Comparison of ENCODE assay signal across 22 cellular contexts in the genomic region with DNA sequence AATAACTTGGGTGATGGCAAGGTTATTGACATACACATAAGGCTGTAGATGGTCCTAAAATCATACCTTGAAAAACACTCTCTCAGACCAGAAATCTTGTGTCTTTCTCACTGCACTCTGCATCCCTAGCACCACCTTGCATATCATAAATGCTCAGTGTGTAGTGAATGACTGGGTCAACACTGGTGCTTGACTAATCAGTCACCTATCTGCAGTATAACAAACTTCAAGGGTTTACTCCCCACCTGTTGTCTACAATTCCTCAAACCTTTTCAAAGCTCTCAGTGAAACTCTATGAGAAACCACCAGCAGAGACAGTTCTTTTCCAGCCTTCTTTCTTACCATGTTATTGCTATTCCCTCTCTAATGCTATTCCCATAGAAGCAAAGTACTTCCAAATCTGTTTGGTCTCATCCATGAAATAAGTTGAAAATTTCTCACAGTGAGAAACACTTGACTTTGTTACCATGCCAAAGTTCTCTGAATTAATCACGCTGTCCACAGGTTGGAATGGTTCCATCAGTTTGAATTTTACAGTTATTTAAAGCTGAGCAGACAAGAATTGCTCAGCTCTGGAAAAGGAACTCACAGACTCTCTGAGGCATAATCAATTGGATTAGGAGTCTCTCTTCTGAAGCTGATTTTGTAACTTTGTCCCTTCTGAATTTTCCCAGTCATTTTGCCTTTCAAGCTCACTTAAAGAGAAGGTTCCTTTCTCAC.
DNase-seq lines count a peak whose midpoint lies in the region; ATAC-seq, FAIRE-seq and TF ChIP-seq lines count a peak whose summit lies in the region.
"Had no signal": no experiment of that assay in that cellular context is flagged by ENCODE, and none has a peak within 500 bp of the region (broad histone marks: within the 10 kb centered on the region; RNA-seq: fewer than 3 reads in every experiment).

No MANE protein-coding gene starts in this region.

- H3K36me3 Mint-ChIP-seq in astrocyte (ENCODE audit: low read depth, unreplicated experiment) (no peaks in the 10 kb centered on the region), mesothelial cell of epicardium (no peaks in the 10 kb centered on the region)
- H3K36me3 Mint-ChIP-seq: CD8-positive, alpha-beta T cell had no signal

- no peak for FAIRE-seq in astrocyte (lab: Jason Lieb, UNC)
- FAIRE-seq: GM19239, H54, RCC 7860 had no signal

- no peaks in the 10 kb centered on the region for H3K79me2 ChIP-seq in astrocyte (ENCODE audit: insufficient read depth, low read length)

- H3K27me3 Mint-ChIP-seq in astrocyte (ENCODE audit: low read depth, unreplicated experiment) (no peaks in the 10 kb centered on the region), mesothelial cell of epicardium (ENCODE audit: low read depth) (peaks cover 2% of the 10 kb centered on the region)

- peaks cover 7% of the 10 kb centered on the region for H3K4me1 Mint-ChIP-seq in astrocyte (ENCODE audit: low read depth, unreplicated experiment)
- H3K4me1 Mint-ChIP-seq in mesothelial cell of epicardium = peaks cover 27% of the 10 kb centered on the region

- H3K4me3 ChIP-seq in astrocyte (ENCODE audit: insufficient read depth, low read depth, low read length) = no peak overlapping the region
- H3K4me3 ChIP-seq in left lung = no peak overlapping the region

- intact Hi-C loops in left lung (cut with DNase I) = no loop called here

- DNase-seq in DMS 273 (lab: John Stamatoyannopoulos, UW; ENCODE audit: unreplicated experiment) (peak; percentile 17), DMS 273 treated with DMSO at 0.1 percent for 48 hours (lab: John Stamatoyannopoulos, UW) (no peak), astrocyte (ENCODE audit: low read depth) (peak; percentile 18), left lung (no peak), superior temporal gyrus (ENCODE audit: extremely low spot score) (peak; percentile 42), OCI-M1 (lab: John Stamatoyannopoulos, UW) (no peak), SHP77 treated with DMSO at 0.1 percent for 48 hours (lab: John Stamatoyannopoulos, UW) (no peak), mesothelial cell of epicardium (ENCODE audit: low spot score in 2 of 2, unreplicated experiment in 2 of 2) (no peak)
- DNase-seq: C1 segment of cervical spinal cord; CD8-positive, alpha-beta T cell; EL; GF-D8; Karpas-422; MV-4-11; NCI-H1105 treated with DMSO at 0.1 percent for 48 hours; NCI-H2029 treated with DMSO at 0.1 percent for 48 hours; NCI-H2171 treated with DMSO at 0.1 percent for 48 hours; NCI-H748 treated with DMSO at 0.1 percent for 48 hours had no signal

- H3K9ac ChIP-seq in astrocyte (ENCODE audit: low read length) = no peak overlapping the region

- no peak overlapping the region for H3K27ac Mint-ChIP-seq in astrocyte (ENCODE audit: unreplicated experiment)
- H3K27ac Mint-ChIP-seq in mesothelial cell of epicardium = no peak overlapping the region
- H3K27ac Mint-ChIP-seq: CD8-positive, alpha-beta T cell had no signal

- H3K4me1 ChIP-seq in astrocyte (ENCODE audit: insufficient read depth, low read length) (peaks cover 10% of the 10 kb centered on the region), left lung (no peaks in the 10 kb centered on the region)

- H3K27me3 ChIP-seq in astrocyte (ENCODE audit: insufficient read depth, low read length) (no peaks in the 10 kb centered on the region), left lung (no peaks in the 10 kb centered on the region)

- H3K9me3 ChIP-seq in astrocyte (ENCODE audit: insufficient read depth, low read depth, low read length) (no peaks in the 10 kb centered on the region), left lung (peaks cover 0 to 5% of the 10 kb centered on the region in 2 donors)

- H3K9me3 Mint-ChIP-seq in astrocyte (ENCODE audit: unreplicated experiment) (peaks cover 2% of the 10 kb centered on the region), mesothelial cell of epicardium (peaks cover 4% of the 10 kb centered on the region)

- H2AFZ ChIP-seq in astrocyte (ENCODE audit: low read depth, low read length) = no peak overlapping the region

- no peak overlapping the region for H3K4me3 Mint-ChIP-seq in astrocyte (ENCODE audit: unreplicated experiment)
- H3K4me3 Mint-ChIP-seq in mesothelial cell of epicardium = no peak overlapping the region
- H3K4me3 Mint-ChIP-seq: CD8-positive, alpha-beta T cell had no signal

- ATAC-seq in left lung = peak; percentile 78
- ATAC-seq: CD8-positive, alpha-beta T cell had no signal

- no peak overlapping the region for H3K4me2 ChIP-seq in astrocyte (ENCODE audit: low read length)

- no peaks in the 10 kb centered on the region for H4K20me1 ChIP-seq in astrocyte (ENCODE audit: insufficient read depth, low read length)

- no peaks in the 10 kb centered on the region for H3K36me3 ChIP-seq in astrocyte (ENCODE audit: insufficient read depth, low read length)
- no peaks in the 10 kb centered on the region for H3K36me3 ChIP-seq in left lung

- no peak for TF ChIP-seq CTCF in astrocyte (IDR thresholded peaks at IDR 0.05; ENCODE audit: insufficient read depth, low read depth, low read length)
- no peak for TF ChIP-seq CTCF in left lung (IDR thresholded peaks at IDR 0.05)
- TF ChIP-seq CTCF in mesothelial cell of epicardium (IDR thresholded peaks at IDR 0.05; ENCODE audit: unreplicated experiment) = no peak

- no peak overlapping the region for H3K27ac ChIP-seq in astrocyte (ENCODE audit: low read depth, low read length)
- H3K27ac ChIP-seq in left lung = no peak overlapping the region
- H3K27ac ChIP-seq: 22Rv1 had no signal

Comparison
In these comparisons a context has a peak if more than half of its experiments do, and no peak if none do; other contexts are left out.
1. DNase-seq: peak in DMS 273 (single experiment), astrocyte (single experiment) and superior temporal gyrus (single experiment); none in DMS 273 treated with DMSO at 0.1 percent for 48 hours (single experiment), left lung (0 of 2), OCI-M1 (single experiment), SHP77 treated with DMSO at 0.1 percent for 48 hours (single experiment) and mesothelial cell of epicardium (0 of 2).